Comparison of ENCODE assay signal across 33 cellular contexts in genomic region chr1:36597514-36597913, GRCh38.
"Had no signal": no experiment of that assay in that cellular context is flagged by ENCODE, and none has a peak within 500 bp of the region (broad histone marks: within the 10 kb centered on the region; RNA-seq: fewer than 3 reads in every experiment).

No MANE protein-coding gene starts in this region.

- DNase-seq: activated CD4-positive, alpha-beta memory T cell treated with anti-CD3 and anti-CD28 coated beads for 36 hours; activated CD4-positive, alpha-beta T cell treated with anti-CD3 and anti-CD28 coated beads for 36 hours; activated CD4-positive, alpha-beta T cell treated with anti-CD3 and anti-CD28 coated beads, Interleukin-2, amount 10 ng/mL, durations not matched to agents 24 days and 14 days; activated CD4-positive, CD25-positive, alpha-beta regulatory T cell; activated CD4-positive, CD25-positive, alpha-beta regulatory T cell treated with anti-CD3 and anti-CD28 coated beads, Interleukin-2, amount 50 U/mL, for 72 hours; activated CD8-positive, alpha-beta memory T cell treated with anti-CD3 and anti-CD28 coated beads, Interleukin-2, amount 10 ng/mL, durations not matched to agents 7 days and 5 days; activated CD8-positive, alpha-beta memory T cell treated with anti-CD3 and anti-CD28 coated beads, Interleukin-2, amount 50 U/mL, for 4 hours; activated CD8-positive, alpha-beta T cell treated with anti-CD3 and anti-CD28 coated beads, Interleukin-2, amount 10 ng/mL, durations not matched to agents 7 days and 5 days; activated effector memory CD4-positive, alpha-beta T cell treated with anti-CD3 and anti-CD28 coated beads, Interleukin-2, amount 50 U/mL, for 16 hours; activated naive CD4-positive, alpha-beta T cell treated with anti-CD3 and anti-CD28 coated beads for 36 hours; activated naive CD8-positive, alpha-beta T cell treated with anti-CD3 and anti-CD28 coated beads for 36 hours; activated naive CD8-positive, alpha-beta T cell treated with anti-CD3 and anti-CD28 coated beads, Interleukin-2, amount 50 U/mL, for 24 hours; activated T-cell treated with anti-CD3 and anti-CD28 coated beads, Interleukin-2, amount 50 U/mL, for 1 hour; activated T-cell treated with anti-CD3 and anti-CD28 coated beads, Interleukin-2, amount 50 U/mL, for 48 hours; adrenal gland; amygdala; aorta; body of pancreas; cortex of kidney; dermis blood vessel endothelial cell; effector CD4-positive, alpha-beta T cell; effector memory CD8-positive, alpha-beta T cell; erythroblast; foreskin keratinocyte; gastrocnemius medialis; T1000 had no signal

- H3K27ac ChIP-seq: adrenal gland, body of pancreas, esophagus muscularis mucosa, foreskin keratinocyte, gastrocnemius medialis had no signal

- H3K9me3 ChIP-seq: adrenal gland, body of pancreas, gastrocnemius medialis had no signal

- FAIRE-seq: colon had no signal

- H3K27ac Mint-ChIP-seq: activated CD4-positive, alpha-beta memory T cell treated with anti-CD3 and anti-CD28 coated beads for 36 hours; activated CD4-positive, alpha-beta T cell treated with anti-CD3 and anti-CD28 coated beads for 36 hours; activated CD4-positive, alpha-beta T cell treated with anti-CD3 and anti-CD28 coated beads, Interleukin-2, amount 10 ng/mL, durations not matched to agents 24 days and 14 days; activated CD8-positive, alpha-beta memory T cell treated with anti-CD3 and anti-CD28 coated beads, Interleukin-2, amount 10 ng/mL, durations not matched to agents 7 days and 5 days; activated CD8-positive, alpha-beta T cell treated with anti-CD3 and anti-CD28 coated beads, Interleukin-2, amount 10 ng/mL, durations not matched to agents 7 days and 5 days; activated naive CD4-positive, alpha-beta T cell treated with anti-CD3 and anti-CD28 coated beads for 36 hours; activated naive CD4-positive, alpha-beta T cell treated with anti-CD3 and anti-CD28 coated beads, Interleukin-2, amount 50 U/mL, for 24 hours; activated naive CD8-positive, alpha-beta T cell treated with anti-CD3 and anti-CD28 coated beads for 36 hours; activated naive CD8-positive, alpha-beta T cell treated with anti-CD3 and anti-CD28 coated beads, Interleukin-2, amount 50 U/mL, for 24 hours; activated T-helper 1 cell treated with anti-CD3 and anti-CD28 coated beads, Interleukin-12 subunit alpha, Interleukin-12 subunit beta, Interleukin-2, Interleukin-4 antibody, amounts not matched to agents 30 ng/mL and 10 ng/mL and 1 ng/mL, durations not matched to agents 14 hours and 24 hours and 36 hours; activated T-helper 2 cell treated with anti-CD3 and anti-CD28 coated beads, Interferon-gamma antibody, Interleukin-2, Interleukin-4, amounts not matched to agents 10 μg/mL and 5 μg/mL and 100 μg/mL, durations not matched to agents 14 hours and 24 hours and 36 hours; T-helper 1 cell treated with Interleukin-12 subunit alpha and Interleukin-12 subunit beta and Interleukin-4 antibody, amounts not matched to agents 30 μg/mL and 1 μg/mL, for 36 hours; T-helper 2 cell treated with Interferon-gamma antibody and Interleukin-4, amounts not matched to agents 5 μg/mL and 100 μg/mL, for 36 hours had no signal

- H3K36me3 Mint-ChIP-seq: activated CD4-positive, alpha-beta memory T cell treated with anti-CD3 and anti-CD28 coated beads for 36 hours; activated CD8-positive, alpha-beta memory T cell treated with anti-CD3 and anti-CD28 coated beads, Interleukin-2, amount 10 ng/mL, durations not matched to agents 7 days and 5 days; activated naive CD4-positive, alpha-beta T cell treated with anti-CD3 and anti-CD28 coated beads, Interleukin-2, amount 50 U/mL, for 24 hours; activated naive CD8-positive, alpha-beta T cell treated with anti-CD3 and anti-CD28 coated beads for 36 hours had no signal

- ATAC-seq: activated CD4-positive, alpha-beta T cell treated with anti-CD3 and anti-CD28 coated beads for 36 hours; activated CD8-positive, alpha-beta memory T cell treated with anti-CD3 and anti-CD28 coated beads, Interleukin-2, amount 10 ng/mL, durations not matched to agents 7 days and 5 days; activated CD8-positive, alpha-beta T cell treated with anti-CD3 and anti-CD28 coated beads, Interleukin-2, amount 10 ng/mL, durations not matched to agents 7 days and 5 days; activated naive CD8-positive, alpha-beta T cell treated with anti-CD3 and anti-CD28 coated beads, Interleukin-2, amount 50 U/mL, for 24 hours; body of pancreas; effector memory CD8-positive, alpha-beta T cell; foreskin keratinocyte; gastrocnemius medialis had no signal

- H3K9me3 Mint-ChIP-seq: activated CD4-positive, alpha-beta memory T cell treated with anti-CD3 and anti-CD28 coated beads for 36 hours; activated CD4-positive, alpha-beta T cell treated with anti-CD3 and anti-CD28 coated beads, Interleukin-2, amount 10 ng/mL, durations not matched to agents 24 days and 14 days; activated naive CD4-positive, alpha-beta T cell treated with anti-CD3 and anti-CD28 coated beads for 36 hours; activated naive CD4-positive, alpha-beta T cell treated with anti-CD3 and anti-CD28 coated beads, Interleukin-2, amount 50 U/mL, for 24 hours; activated naive CD8-positive, alpha-beta T cell treated with anti-CD3 and anti-CD28 coated beads for 36 hours; activated naive CD8-positive, alpha-beta T cell treated with anti-CD3 and anti-CD28 coated beads, Interleukin-2, amount 50 U/mL, for 24 hours; activated T-helper 1 cell treated with anti-CD3 and anti-CD28 coated beads, Interleukin-12 subunit alpha, Interleukin-12 subunit beta, Interleukin-2, Interleukin-4 antibody, amounts not matched to agents 30 ng/mL and 10 ng/mL and 1 ng/mL, durations not matched to agents 14 hours and 24 hours and 36 hours; activated T-helper 2 cell treated with anti-CD3 and anti-CD28 coated beads, Interferon-gamma antibody, Interleukin-2, Interleukin-4, amounts not matched to agents 10 μg/mL and 5 μg/mL and 100 μg/mL, durations not matched to agents 14 hours and 24 hours and 36 hours; effector memory CD8-positive, alpha-beta T cell; T-helper 1 cell treated with Interleukin-12 subunit alpha and Interleukin-12 subunit beta and Interleukin-4 antibody, amounts not matched to agents 30 μg/mL and 1 μg/mL, for 36 hours; T-helper 2 cell treated with Interferon-gamma antibody and Interleukin-4, amounts not matched to agents 5 μg/mL and 100 μg/mL, for 36 hours had no signal

- H3K4me3 ChIP-seq: adrenal gland, body of pancreas, esophagus muscularis mucosa, gastrocnemius medialis had no signal

- H3K4me3 Mint-ChIP-seq: activated CD4-positive, alpha-beta memory T cell treated with anti-CD3 and anti-CD28 coated beads for 36 hours; activated CD4-positive, alpha-beta T cell treated with anti-CD3 and anti-CD28 coated beads for 36 hours; activated CD4-positive, alpha-beta T cell treated with anti-CD3 and anti-CD28 coated beads, Interleukin-2, amount 10 ng/mL, durations not matched to agents 24 days and 14 days; activated CD8-positive, alpha-beta memory T cell treated with anti-CD3 and anti-CD28 coated beads, Interleukin-2, amount 10 ng/mL, durations not matched to agents 7 days and 5 days; activated CD8-positive, alpha-beta T cell treated with anti-CD3 and anti-CD28 coated beads, Interleukin-2, amount 10 ng/mL, durations not matched to agents 7 days and 5 days; activated naive CD4-positive, alpha-beta T cell treated with anti-CD3 and anti-CD28 coated beads for 36 hours; activated naive CD4-positive, alpha-beta T cell treated with anti-CD3 and anti-CD28 coated beads, Interleukin-2, amount 50 U/mL, for 24 hours; activated naive CD8-positive, alpha-beta T cell treated with anti-CD3 and anti-CD28 coated beads for 36 hours; activated naive CD8-positive, alpha-beta T cell treated with anti-CD3 and anti-CD28 coated beads, Interleukin-2, amount 50 U/mL, for 24 hours; activated T-helper 1 cell treated with anti-CD3 and anti-CD28 coated beads, Interleukin-12 subunit alpha, Interleukin-12 subunit beta, Interleukin-2, Interleukin-4 antibody, amounts not matched to agents 30 ng/mL and 10 ng/mL and 1 ng/mL, durations not matched to agents 14 hours and 24 hours and 36 hours; effector memory CD8-positive, alpha-beta T cell; T-helper 1 cell treated with Interleukin-12 subunit alpha and Interleukin-12 subunit beta and Interleukin-4 antibody, amounts not matched to agents 30 μg/mL and 1 μg/mL, for 36 hours; T-helper 2 cell treated with Interferon-gamma antibody and Interleukin-4, amounts not matched to agents 5 μg/mL and 100 μg/mL, for 36 hours had no signal

- H3K4me1 Mint-ChIP-seq: activated CD4-positive, alpha-beta T cell treated with anti-CD3 and anti-CD28 coated beads for 36 hours; activated CD4-positive, alpha-beta T cell treated with anti-CD3 and anti-CD28 coated beads, Interleukin-2, amount 10 ng/mL, durations not matched to agents 24 days and 14 days; activated CD8-positive, alpha-beta memory T cell treated with anti-CD3 and anti-CD28 coated beads, Interleukin-2, amount 10 ng/mL, durations not matched to agents 7 days and 5 days; activated naive CD4-positive, alpha-beta T cell treated with anti-CD3 and anti-CD28 coated beads, Interleukin-2, amount 50 U/mL, for 24 hours; activated naive CD8-positive, alpha-beta T cell treated with anti-CD3 and anti-CD28 coated beads for 36 hours; activated naive CD8-positive, alpha-beta T cell treated with anti-CD3 and anti-CD28 coated beads, Interleukin-2, amount 50 U/mL, for 24 hours had no signal

- H3K4me1 ChIP-seq: adrenal gland, body of pancreas, esophagus muscularis mucosa, foreskin keratinocyte, gastrocnemius medialis had no signal

- H3K36me3 ChIP-seq: adrenal gland, esophagus muscularis mucosa, gastrocnemius medialis had no signal
